ENCODE assay signal across 21 cellular contexts in genomic region chr2:138272524-138273210, GRCh38.
"Had no signal": no experiment of that assay in that cellular context is flagged by ENCODE, and none has a peak within 500 bp of the region (broad histone marks: within the 10 kb centered on the region; RNA-seq: fewer than 3 reads in every experiment).

No MANE protein-coding gene starts in this region.

- H3K27me3 ChIP-seq: colonic mucosa, left lung, neutrophil, suprapubic skin, transverse colon had no signal

- H3K9me3 ChIP-seq: colonic mucosa, left lung, neutrophil, suprapubic skin, transverse colon had no signal

- ATAC-seq: activated CD4-positive, alpha-beta T cell treated with anti-CD3 and anti-CD28 coated beads for 36 hours; activated CD8-positive, alpha-beta T cell treated with anti-CD3 and anti-CD28 coated beads for 36 hours; left lung; naive thymus-derived CD8-positive, alpha-beta T cell had no signal

- H3K27ac ChIP-seq: colonic mucosa, left lung, neutrophil, suprapubic skin, transverse colon, WERI-Rb-1 had no signal

- DNase-seq: activated CD4-positive, alpha-beta T cell treated with anti-CD3 and anti-CD28 coated beads for 36 hours; activated CD8-positive, alpha-beta T cell treated with anti-CD3 and anti-CD28 coated beads for 36 hours; activated naive CD4-positive, alpha-beta T cell treated with Interleukin-2 at 50 U/mL for 16 hours; activated T-cell treated with anti-CD3 and anti-CD28 coated beads, Interleukin-2, amount 50 U/mL, for 24 hours; anterior cingulate cortex; central memory CD4-positive, alpha-beta T cell; colonic mucosa; erythroblast; hypothalamus; left lung; naive thymus-derived CD8-positive, alpha-beta T cell; stimulated activated CD4-positive, alpha-beta T cell treated with anti-CD3 and anti-CD28 coated beads, Interleukin-2, amount 100 ng/mL, for 24 hours; SW 1271; T-helper 2 cell; transverse colon; WERI-Rb-1 had no signal

- H3K36me3 Mint-ChIP-seq: brain; naive thymus-derived CD8-positive, alpha-beta T cell had no signal

- H3K27ac Mint-ChIP-seq: activated CD4-positive, alpha-beta T cell treated with anti-CD3 and anti-CD28 coated beads for 36 hours; activated CD8-positive, alpha-beta T cell treated with anti-CD3 and anti-CD28 coated beads for 36 hours; activated T-cell treated with anti-CD3 and anti-CD28 coated beads, Interleukin-2, amount 50 U/mL, for 24 hours; activated T-helper 2 cell treated with anti-CD3 and anti-CD28 coated beads, Interferon-gamma antibody, Interleukin-2, Interleukin-4, amounts not matched to agents 10 μg/mL and 5 μg/mL and 100 μg/mL, durations not matched to agents 14 hours and 24 hours and 36 hours; naive thymus-derived CD8-positive, alpha-beta T cell; stimulated activated naive CD8-positive, alpha-beta T cell treated with anti-CD3 and anti-CD28 coated beads, Interleukin-15, Interleukin-2, amounts not matched to agents 100 ng/mL and 50 ng/mL, for 24 hours had no signal

- H3K4me1 ChIP-seq: colonic mucosa, suprapubic skin had no signal

- H3K9me3 Mint-ChIP-seq: activated T-helper 2 cell treated with anti-CD3 and anti-CD28 coated beads, Interferon-gamma antibody, Interleukin-2, Interleukin-4, amounts not matched to agents 10 μg/mL and 5 μg/mL and 100 μg/mL, durations not matched to agents 14 hours and 24 hours and 36 hours; brain; stimulated activated naive CD8-positive, alpha-beta T cell treated with anti-CD3 and anti-CD28 coated beads, Interleukin-15, Interleukin-2, amounts not matched to agents 100 ng/mL and 50 ng/mL, for 24 hours had no signal

- H3K4me3 ChIP-seq: colonic mucosa, left lung, suprapubic skin, transverse colon had no signal

- H3K27me3 Mint-ChIP-seq: activated CD4-positive, alpha-beta T cell treated with anti-CD3 and anti-CD28 coated beads for 36 hours; activated CD8-positive, alpha-beta T cell treated with anti-CD3 and anti-CD28 coated beads for 36 hours; activated T-cell treated with anti-CD3 and anti-CD28 coated beads, Interleukin-2, amount 50 U/mL, for 24 hours; stimulated activated naive CD8-positive, alpha-beta T cell treated with anti-CD3 and anti-CD28 coated beads, Interleukin-15, Interleukin-2, amounts not matched to agents 100 ng/mL and 50 ng/mL, for 24 hours had no signal

- H3K4me3 Mint-ChIP-seq: activated CD4-positive, alpha-beta T cell treated with anti-CD3 and anti-CD28 coated beads for 36 hours; activated CD8-positive, alpha-beta T cell treated with anti-CD3 and anti-CD28 coated beads for 36 hours; activated T-cell treated with anti-CD3 and anti-CD28 coated beads, Interleukin-2, amount 50 U/mL, for 24 hours; brain; naive thymus-derived CD8-positive, alpha-beta T cell; stimulated activated naive CD8-positive, alpha-beta T cell treated with anti-CD3 and anti-CD28 coated beads, Interleukin-15, Interleukin-2, amounts not matched to agents 100 ng/mL and 50 ng/mL, for 24 hours had no signal

- H3K36me3 ChIP-seq: colonic mucosa, left lung, neutrophil, suprapubic skin, transverse colon, WERI-Rb-1 had no signal
